In genomic region chr12:57571926-57572762, GRCh38 we compare ENCODE assay signal across 20 cellular contexts. TPM values are rescaled to one million over a fixed set of nuclear protein-coding genes. Genes with fewer than 3 reads are reported as not detected.
A peak's percentile ranks its signal among the peaks of the same experiment; 100 is the strongest.
DNase-seq lines count a peak whose midpoint lies in the region; ATAC-seq, FAIRE-seq and TF ChIP-seq lines count a peak whose summit lies in the region.
"Had no signal": no experiment of that assay in that cellular context is flagged by ENCODE, and none has a peak within 500 bp of the region (broad histone marks: within the 10 kb centered on the region; RNA-seq: fewer than 3 reads in every experiment).

No MANE protein-coding gene starts in this region.

- no peaks in the 10 kb centered on the region for H3K36me3 ChIP-seq in bronchial epithelial cell (ENCODE audit: control insufficient read depth, insufficient read depth, low read length)
- no peaks in the 10 kb centered on the region for H3K36me3 ChIP-seq in aorta (ENCODE audit: control insufficient read depth in 1 of 2, insufficient read depth in 2 of 2, low read length in 1 of 2)
- H3K36me3 ChIP-seq: HAP-1 had no signal

- no peaks in the 10 kb centered on the region for H3K9me3 ChIP-seq in A549
- H3K9me3 ChIP-seq in aorta (ENCODE audit: control insufficient read depth, low read length) = no peaks in the 10 kb centered on the region
- H3K9me3 ChIP-seq: HAP-1 had no signal

- CTCF ChIA-PET in A549 (lab: Yijun Ruan, JAX) = interaction anchor here (1.1 to 9.3 kb wide), 3 partner anchors 12 to 61 kb away, joined by 4 to 104 read pairs (median 5); partner anchors contain the start of gene B4GALNT1

- H3K4me3 ChIP-seq in A549 (no peak overlapping the region), bronchial epithelial cell (ENCODE audit: low read depth, low read length) (no peak overlapping the region), foreskin fibroblast (ENCODE audit: low read depth in 1 of 2, low read length in 2 of 2) (no peak overlapping the region), aorta (ENCODE audit: low read length in 2 of 2) (no peak overlapping the region)
- H3K4me3 ChIP-seq: HAP-1 had no signal

- H3K4me1 ChIP-seq in A549 (no peaks in the 10 kb centered on the region), aorta (ENCODE audit: control insufficient read depth in 1 of 2, insufficient read depth in 2 of 2, low read length in 2 of 2) (no peaks in the 10 kb centered on the region)
- H3K4me1 ChIP-seq: HAP-1 had no signal

- H3K4me2 ChIP-seq in A549 = no peak overlapping the region

- 79% methylated on average over 12 of the region's 12 CpGs for WGBS in A549 (ENCODE audit: missing lambda C conversion rate)
- WGBS in aorta, 2 donors = 87 to 88% methylated on average over 12 of the region's 12 CpGs

- TF ChIP-seq RAD21 in A549 (conservative IDR thresholded peaks at IDR 0.05 in 1 of 2, IDR thresholded peaks at IDR 0.05 in 1 of 2) = no peak

- TF ChIP-seq CTCF in A549 (IDR thresholded peaks at IDR 0.05) (no peak), bronchial epithelial cell (IDR thresholded peaks at IDR 0.05; ENCODE audit: insufficient read depth, low read length, severe bottlenecking) (no peak), foreskin fibroblast (IDR thresholded peaks at IDR 0.05; ENCODE audit: low read depth, low read length) (no peak)

- FAIRE-seq in A549 (lab: Jason Lieb, UNC) (no peak), bronchial epithelial cell (lab: Jason Lieb, UNC) (peak; percentile 23)
- FAIRE-seq: GM12892, H54 had no signal

- no peak for TF ChIP-seq EP300 in A549 (IDR thresholded peaks at IDR 0.05)

- POLR2A ChIA-PET in A549 (lab: Yijun Ruan, JAX) = no interaction called here

- intact Hi-C loops in aorta (cut with DNase I) = no loop called here

- H3K27me3 ChIP-seq in bronchial epithelial cell (ENCODE audit: control insufficient read depth, insufficient read depth, low read length) = no peaks in the 10 kb centered on the region
- no peaks in the 10 kb centered on the region for H3K27me3 ChIP-seq in aorta (ENCODE audit: control insufficient read depth in 1 of 2, insufficient read depth in 2 of 2, low read length in 1 of 2)

- no peak for TF ChIP-seq POLR2A in A549 (IDR thresholded peaks at IDR 0.05; ENCODE audit: low read length)

- H3K27ac ChIP-seq in A549 = no peak overlapping the region
- H3K27ac ChIP-seq in aorta (ENCODE audit: low read depth in 1 of 2, low read length in 2 of 2) = no peak overlapping the region

- ATAC-seq in A549 (peak; percentile 17 to 28; a peak in 2 of 6 replicates), aorta (ENCODE audit: low FRiP score) (no peak)

- DNase-seq in A549 (ENCODE audit: low read depth in 1 of 2, low spot score in 1 of 2) (no peak), bronchial epithelial cell (ENCODE audit: low read depth) (no peak), mesenteric fat pad (ENCODE audit: low spot score) (peak; percentile 81), NOMO-1 treated with DMSO at 0.1 percent for 48 hours (lab: John Stamatoyannopoulos, UW; ENCODE audit: unreplicated experiment) (no peak), foreskin fibroblast (no peak), aorta (no peak)
- DNase-seq: 8988T; C1 segment of cervical spinal cord; Calu3; CD4-positive, alpha-beta memory T cell; COR-L47; DMS53; DMS79 treated with DMSO at 0.1 percent for 48 hours; GF-D8; GOT3; HFFc6 had no signal

TF ChIP-seq in A549, 52 proteins besides CTCF, POLR2A, EP300 and RAD21:
- no peak for TF ChIP-seq HEYL (CRISPR knock-in tag; IDR thresholded peaks at IDR 0.05)
- TF ChIP-seq, protein P1, sequence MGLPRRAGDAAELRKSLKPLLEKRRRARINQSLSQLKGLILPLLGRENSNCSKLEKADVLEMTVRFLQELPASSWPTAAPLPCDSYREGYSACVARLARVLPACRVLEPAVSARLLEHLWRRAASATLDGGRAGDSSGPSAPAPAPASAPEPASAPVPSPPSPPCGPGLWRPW (IDR thresholded peaks at IDR 0.05) = no peak
- TF ChIP-seq USF2 (IDR thresholded peaks at IDR 0.05) = no peak
- no peak for TF ChIP-seq CBX8 (IDR thresholded peaks at IDR 0.05)
- TF ChIP-seq ZSCAN20 (CRISPR knock-in tag; IDR thresholded peaks at IDR 0.05) = no peak
- TF ChIP-seq CHD2 (IDR thresholded peaks at IDR 0.05; ENCODE audit: low read length, partially characterized antibody) = no peak
- no peak for TF ChIP-seq SMC3 (IDR thresholded peaks at IDR 0.05)
- no peak for TF ChIP-seq MAFK (IDR thresholded peaks at IDR 0.05; ENCODE audit: partially characterized antibody)
- TF ChIP-seq CHD4 (IDR thresholded peaks at IDR 0.05; ENCODE audit: borderline replicate concordance) = no peak
- no peak for TF ChIP-seq ZNF302 (CRISPR knock-in tag; IDR thresholded peaks at IDR 0.05)
- TF ChIP-seq TFCP2L1 (CRISPR knock-in tag; IDR thresholded peaks at IDR 0.05) = no peak
- TF ChIP-seq ATOH8 (CRISPR knock-in tag; IDR thresholded peaks at IDR 0.05; ENCODE audit: low read depth) = no peak
- no peak for TF ChIP-seq TP53 (CRISPR knock-in tag; IDR thresholded peaks at IDR 0.05)
- TF ChIP-seq CBX2 (IDR thresholded peaks at IDR 0.05; ENCODE audit: borderline replicate concordance, low read depth) = no peak

RNA-seq across cellular contexts. Expression of gene PIP4K2C, which starts 18.8 kb away (rescaled TPM):
- 60.9 and 62.9 TPM in 2 replicates for polyA plus RNA-seq in A549 (2011; rRNA removed)
- polyA plus RNA-seq in A549 (2012; cell fraction: cytosol; rRNA removed) = 22.6 and 29.7 TPM in 2 replicates
- polyA plus RNA-seq in A549 (2012; cell fraction: nucleus; rRNA removed) = 17.0 and 22.1 TPM in 2 replicates
- polyA plus RNA-seq in A549 (2017; fragmentation: RNase III; extraction: RNeasy Plus Mini Kit Qiagen cat#74134 plus additional on column Dnase treatment) = 30.5 to 35.7 TPM (median 35.3 TPM) in 3 replicates
- polyA minus RNA-seq in A549 (2011; rRNA and poly(A)+ RNA removed) = 29.9 and 32.3 TPM in 2 replicates
- total RNA-seq in bronchial epithelial cell = 38.4 and 46.3 TPM in 2 replicates
- total RNA-seq in mesenteric fat pad = 14.3 TPM
- 10 to 100 TPM; 25.1 to 28.4 TPM for total RNA-seq in aorta
- 10 to 100 TPM; 14.5 to 27.0 TPM for polyA plus RNA-seq in aorta

RNA-seq across cellular contexts. Expression of gene KIF5A, which starts 22.3 kb away (rescaled TPM):
- polyA plus RNA-seq in A549 (2011; rRNA removed) = 0.89 and 0.90 TPM in 2 replicates
- polyA plus RNA-seq in A549 (2012; cell fraction: cytosol; rRNA removed) = 0.23 and 0.24 TPM in 2 replicates
- polyA plus RNA-seq in A549 (2012; cell fraction: nucleus; rRNA removed) = 0.56 and 0.67 TPM in 2 replicates
- 0.45 to 0.61 TPM (median 0.55 TPM) in 3 replicates for polyA plus RNA-seq in A549 (2017; fragmentation: RNase III; extraction: RNeasy Plus Mini Kit Qiagen cat#74134 plus additional on column Dnase treatment)
- polyA minus RNA-seq in A549 (2011; rRNA and poly(A)+ RNA removed) = 0.58 and 0.63 TPM in 2 replicates
- under 0.01 and 0.26 TPM in 2 replicates for total RNA-seq in bronchial epithelial cell
- not detected for total RNA-seq in mesenteric fat pad
- 1 to 10 TPM; 1.3 to 3.5 TPM for total RNA-seq in aorta
- under 1 TPM; 0.75 to 0.92 TPM for polyA plus RNA-seq in aorta
- total RNA-seq: Calu3, G401 had no signal
- polyA plus RNA-seq: CD4-positive, alpha-beta memory T cell had no signal

RNA-seq across cellular contexts. Expression of gene DCTN2, which starts 25.2 kb away (rescaled TPM):
- polyA plus RNA-seq in A549 (2011; rRNA removed) (140 and 169 TPM in 2 replicates), A549 (2017; fragmentation: RNase III; extraction: RNeasy Plus Mini Kit Qiagen cat#74134 plus additional on column Dnase treatment) (203 to 211 TPM (median 211 TPM) in 3 replicates), aorta (100 to 1,000 TPM; 138 to 159 TPM)
- polyA plus RNA-seq in A549 (2012; cell fraction: cytosol; rRNA removed) = 83.3 and 106 TPM in 2 replicates
- polyA plus RNA-seq in A549 (2012; cell fraction: nucleus; rRNA removed) = 139 and 202 TPM in 2 replicates
- 155 and 160 TPM in 2 replicates for polyA minus RNA-seq in A549 (2011; rRNA and poly(A)+ RNA removed)
- total RNA-seq in bronchial epithelial cell (65.8 and 87.9 TPM in 2 replicates), mesenteric fat pad (106 TPM), aorta (100 to 1,000 TPM; 122 to 128 TPM)

RNA-seq across cellular contexts. Expression of gene DTX3, which starts 32.5 kb away (rescaled TPM):
- polyA plus RNA-seq in A549 (2011; rRNA removed) (21.7 and 29.6 TPM in 2 replicates), A549 (2017; fragmentation: RNase III; extraction: RNeasy Plus Mini Kit Qiagen cat#74134 plus additional on column Dnase treatment) (18.1 to 26.2 TPM (median 24.7 TPM) in 3 replicates), aorta (100 to 1,000 TPM in 1 of 2 donors, 10 to 100 TPM in 1; 14.0 to 123 TPM)
- 25.2 and 28.8 TPM in 2 replicates for polyA plus RNA-seq in A549 (2012; cell fraction: cytosol; rRNA removed)
- polyA plus RNA-seq in A549 (2012; cell fraction: nucleus; rRNA removed) = 113 and 120 TPM in 2 replicates
- 17.1 and 17.7 TPM in 2 replicates for polyA minus RNA-seq in A549 (2011; rRNA and poly(A)+ RNA removed)
- total RNA-seq in bronchial epithelial cell (1.5 and 3.7 TPM in 2 replicates), mesenteric fat pad (7.2 TPM), aorta (10 to 100 TPM; 47.2 to 47.4 TPM)

RNA-seq across cellular contexts. Expression of gene ARHGEF25, which starts 39.1 kb away (rescaled TPM):
- 9.3 and 9.9 TPM in 2 replicates for polyA plus RNA-seq in A549 (2011; rRNA removed)
- polyA plus RNA-seq in A549 (2012; cell fraction: cytosol; rRNA removed) = 8.2 and 9.6 TPM in 2 replicates
- polyA plus RNA-seq in A549 (2012; cell fraction: nucleus; rRNA removed) = 21.2 and 25.6 TPM in 2 replicates
- 8.0 to 13.8 TPM (median 11.9 TPM) in 3 replicates for polyA plus RNA-seq in A549 (2017; fragmentation: RNase III; extraction: RNeasy Plus Mini Kit Qiagen cat#74134 plus additional on column Dnase treatment)
- polyA minus RNA-seq in A549 (2011; rRNA and poly(A)+ RNA removed) = 5.6 and 9.4 TPM in 2 replicates
- total RNA-seq in bronchial epithelial cell = 0.26 and 0.53 TPM in 2 replicates
- total RNA-seq in mesenteric fat pad = 12.8 TPM
- total RNA-seq in aorta = 10 to 100 TPM; 72.0 to 73.0 TPM
- polyA plus RNA-seq in aorta = 100 to 1,000 TPM in 1 of 2 donors, 10 to 100 TPM in 1; 65.6 to 253 TPM
- polyA plus RNA-seq: CD4-positive, alpha-beta memory T cell had no signal
